ENCODE assay signal across 9 cellular contexts in the genomic region with DNA sequence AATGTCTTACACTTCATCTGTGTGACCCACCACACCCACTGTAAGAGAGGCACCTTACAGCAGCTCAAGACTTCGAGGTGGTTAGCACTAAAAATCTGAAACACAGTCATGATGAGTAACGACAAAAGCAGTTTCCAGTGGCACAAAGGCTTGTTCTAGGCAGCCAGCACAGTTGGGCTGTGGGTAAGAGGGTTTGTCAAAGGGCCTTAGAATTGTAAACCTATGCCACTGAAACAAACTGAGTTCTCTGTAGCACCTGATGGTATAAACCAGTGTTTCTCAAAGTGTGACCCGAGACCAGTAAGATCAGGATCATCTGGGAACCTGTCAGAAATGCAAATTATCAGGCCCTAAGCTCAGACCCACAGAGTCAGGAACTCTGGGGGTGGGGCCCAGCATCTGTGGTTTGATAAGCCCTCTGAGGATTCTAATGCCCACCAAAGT. TPM values are rescaled to one million over a fixed set of nuclear protein-coding genes. Genes with fewer than 3 reads are reported as not detected.
A peak's percentile ranks its signal among the peaks of the same experiment; 100 is the strongest.
DNase-seq lines count a peak whose midpoint lies in the region; ATAC-seq and TF ChIP-seq lines count a peak whose summit lies in the region.
"Had no signal": no experiment of that assay in that cellular context is flagged by ENCODE, and none has a peak within 500 bp of the region (broad histone marks: within the 10 kb centered on the region; RNA-seq: fewer than 3 reads in every experiment).

No MANE protein-coding gene starts in this region.

- DNase-seq in GM23248: peak; percentile 87
- DNase-seq in T-helper 9 cell: peak; percentile 45
- DNase-seq in chondrocyte (ENCODE audit: low spot score): peak; percentile 20
- peak; percentile 27 for DNase-seq in stimulated activated CD8-positive, alpha-beta memory T cell treated with anti-CD3 and anti-CD28 coated beads, Interleukin-12 subunit alpha, Interleukin-12 subunit beta, amount 100 ng/mL, for 4 hours (ENCODE audit: low read depth)
- no peak for DNase-seq in GM19238 (ENCODE audit: insufficient read length, low spot score)
- no peak for DNase-seq in NOMO-1 treated with dmso at 0.1 percent for 144 hours (lab: John Stamatoyannopoulos, UW; ENCODE audit: unreplicated experiment)
- DNase-seq in A172 (ENCODE audit: low spot score): no peak

- H3K27ac Mint-ChIP-seq in chondrocyte (ENCODE audit: unreplicated experiment): no peak overlapping the region

- no peak for TF ChIP-seq CTCF in chondrocyte (IDR thresholded peaks at IDR 0.05)

- peak overlapping the region; percentile 27; the same call in 1 of the 2 replicates for H3K9ac ChIP-seq in GM23248
- H3K9ac ChIP-seq: KMS-11 had no signal

- in situ Hi-C loops in GM23248 (cut with MboI): no loop called here

- H4K20me1 ChIP-seq in GM23248 (ENCODE audit: insufficient read depth): no peaks in the 10 kb centered on the region

- H3K36me3 ChIP-seq in GM23248 (ENCODE audit: low read depth): no peaks in the 10 kb centered on the region

- H3K9me2 ChIP-seq in GM23248 (ENCODE audit: insufficient read depth): no peaks in the 10 kb centered on the region

- no peaks in the 10 kb centered on the region for H3K36me3 Mint-ChIP-seq in chondrocyte (ENCODE audit: low read depth)

- WGBS in GM23248 (ENCODE audit: low coverage in 1 of 2, low lambda C conversion rate in 2 of 2, missing lambda C conversion rate in 2 of 2), 2 experiments: 22% methylated on average over 3 of the region's 3 CpGs

- H3K27me3 ChIP-seq in GM23248 (replicated peaks; ENCODE audit: insufficient read depth): no peaks in the 10 kb centered on the region

- peaks cover 23% of the 10 kb centered on the region for H3K4me1 Mint-ChIP-seq in chondrocyte (ENCODE audit: low read depth)

- H3K9me3 Mint-ChIP-seq in chondrocyte (ENCODE audit: low read depth): no peaks in the 10 kb centered on the region

- H3K4me2 ChIP-seq in GM23248 (ENCODE audit: unreplicated experiment): peak overlapping the region; percentile 41
- H3K4me2 ChIP-seq: KMS-11 had no signal

- ATAC-seq in GM18909 (IDR thresholded peaks at IDR 0.05; ENCODE audit: poor library complexity, unreplicated experiment): no peak

- peaks cover 3% of the 10 kb centered on the region for H3K27me3 Mint-ChIP-seq in chondrocyte (ENCODE audit: low read depth)

- H3K4me1 ChIP-seq in GM23248 (ENCODE audit: insufficient read depth): peaks cover 45% of the 10 kb centered on the region

- H3F3A ChIP-seq in GM23248 (ENCODE audit: insufficient read depth): peaks cover 38% of the 10 kb centered on the region

- H2AFZ ChIP-seq in GM23248: no peak overlapping the region

- 0 out of 2 replicates have a peak overlapping the region, but pooled peaks have one; percentile 2 for H3K4me3 ChIP-seq in GM23248

- no peaks in the 10 kb centered on the region for H3K79me2 ChIP-seq in GM23248 (ENCODE audit: insufficient read depth)

- H3K9me3 ChIP-seq in GM23248 (ENCODE audit: low read depth): no peaks in the 10 kb centered on the region

- no peak overlapping the region for H3K4me3 Mint-ChIP-seq in chondrocyte (ENCODE audit: unreplicated experiment)

- H3K27ac ChIP-seq in GM23248: peak overlapping the region; percentile 44
- H3K27ac ChIP-seq: KMS-11 had no signal

RNA-seq across cellular contexts. Expression of a gene that starts 36.5 kb away (rescaled TPM):
- total RNA-seq in GM23248 (2014; rRNA removed; shearing (Covaris generic)): 2.1 and 7.5 TPM in 2 replicates
- polyA plus RNA-seq in GM23248 (2016; fragmentation: Nextera tagmentation; extraction: Ambion mirVana): 5.2 and 5.8 TPM in 2 replicates
- 1.2 to 1.6 TPM (median 1.3 TPM) in 3 replicates for total RNA-seq in chondrocyte
- total RNA-seq in A172 (2014; rRNA removed; shearing (Covaris generic)): 1.5 and 3.2 TPM in 2 replicates

Comparison
In these comparisons a context has a peak if more than half of its experiments do, and no peak if none do; other contexts are left out.
1. DNase-seq: peak in GM23248 (single experiment), T-helper 9 cell (single experiment), chondrocyte (single experiment) and stimulated activated CD8-positive, alpha-beta memory T cell treated with anti-CD3 and anti-CD28 coated beads, Interleukin-12 subunit alpha, Interleukin-12 subunit beta, amount 100 ng/mL, for 4 hours (single experiment); none in GM19238 (single experiment), NOMO-1 treated with dmso at 0.1 percent for 144 hours (single experiment) and A172 (single experiment).